In the genomic region with DNA sequence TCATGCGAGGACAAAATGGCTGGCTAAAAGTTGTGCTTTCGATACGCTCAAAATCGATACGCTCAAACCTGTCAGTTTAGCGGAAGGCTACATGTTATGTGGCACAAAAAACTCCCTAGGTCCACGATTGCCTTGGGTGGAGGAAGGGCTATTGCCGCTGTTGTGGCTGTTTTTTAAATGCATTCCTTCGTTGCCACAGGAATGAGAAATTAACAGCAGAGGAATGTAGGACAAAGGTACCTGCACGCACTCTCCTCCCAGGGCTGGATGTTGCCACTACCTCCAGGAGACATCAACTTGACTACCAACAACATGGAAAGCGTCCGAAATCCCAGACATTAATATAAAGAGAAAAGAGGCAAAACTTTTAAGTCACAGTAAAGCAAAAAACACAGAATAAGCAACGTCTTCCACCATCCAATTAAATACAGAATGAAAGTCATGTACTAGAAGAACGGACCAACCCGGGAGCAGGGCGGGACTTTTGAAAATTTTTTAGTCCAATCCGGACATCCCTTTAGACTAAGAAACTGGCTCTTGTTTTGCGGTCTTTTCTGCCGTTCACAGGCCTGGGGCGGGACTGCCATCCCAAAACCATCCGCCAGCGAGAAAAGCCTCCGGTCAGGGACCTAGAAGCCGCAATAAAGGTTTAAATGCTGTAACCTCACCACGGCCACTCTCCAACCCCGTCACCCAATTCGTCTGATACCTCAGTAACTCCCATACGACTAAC, we compare ENCODE assay signal across 1 cellular context.
A peak's percentile ranks its signal among the peaks of the same experiment; 100 is the strongest.
TF ChIP-seq lines count a peak whose summit lies in the region.

No MANE protein-coding gene starts in this region.

TF ChIP-seq in HEK293, 187 proteins besides CTCF, POLR2A, EP300 and RAD21 (continued from another document and continues in another):
- TF ChIP-seq, protein P1, sequence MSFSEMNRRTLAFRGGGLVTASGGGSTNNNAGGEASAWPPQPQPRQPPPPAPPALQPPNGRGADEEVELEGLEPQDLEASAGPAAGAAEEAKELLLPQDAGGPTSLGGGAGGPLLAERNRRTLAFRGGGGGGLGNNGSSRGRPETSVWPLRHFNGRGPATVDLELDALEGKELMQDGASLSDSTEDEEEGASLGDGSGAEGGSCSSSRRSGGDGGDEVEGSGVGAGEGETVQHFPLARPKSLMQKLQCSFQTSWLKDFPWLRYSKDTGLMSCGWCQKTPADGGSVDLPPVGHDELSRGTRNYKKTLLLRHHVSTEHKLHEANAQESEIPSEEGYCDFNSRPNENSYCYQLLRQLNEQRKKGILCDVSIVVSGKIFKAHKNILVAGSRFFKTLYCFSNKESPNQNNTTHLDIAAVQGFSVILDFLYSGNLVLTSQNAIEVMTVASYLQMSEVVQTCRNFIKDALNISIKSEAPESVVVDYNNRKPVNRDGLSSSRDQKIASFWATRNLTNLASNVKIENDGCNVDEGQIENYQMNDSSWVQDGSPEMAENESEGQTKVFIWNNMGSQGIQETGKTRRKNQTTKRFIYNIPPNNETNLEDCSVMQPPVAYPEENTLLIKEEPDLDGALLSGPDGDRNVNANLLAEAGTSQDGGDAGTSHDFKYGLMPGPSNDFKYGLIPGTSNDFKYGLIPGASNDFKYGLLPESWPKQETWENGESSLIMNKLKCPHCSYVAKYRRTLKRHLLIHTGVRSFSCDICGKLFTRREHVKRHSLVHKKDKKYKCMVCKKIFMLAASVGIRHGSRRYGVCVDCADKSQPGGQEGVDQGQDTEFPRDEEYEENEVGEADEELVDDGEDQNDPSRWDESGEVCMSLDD (tag by site-specific recombination; IDR thresholded peaks at IDR 0.05) = no peak
- TF ChIP-seq, protein P2, sequence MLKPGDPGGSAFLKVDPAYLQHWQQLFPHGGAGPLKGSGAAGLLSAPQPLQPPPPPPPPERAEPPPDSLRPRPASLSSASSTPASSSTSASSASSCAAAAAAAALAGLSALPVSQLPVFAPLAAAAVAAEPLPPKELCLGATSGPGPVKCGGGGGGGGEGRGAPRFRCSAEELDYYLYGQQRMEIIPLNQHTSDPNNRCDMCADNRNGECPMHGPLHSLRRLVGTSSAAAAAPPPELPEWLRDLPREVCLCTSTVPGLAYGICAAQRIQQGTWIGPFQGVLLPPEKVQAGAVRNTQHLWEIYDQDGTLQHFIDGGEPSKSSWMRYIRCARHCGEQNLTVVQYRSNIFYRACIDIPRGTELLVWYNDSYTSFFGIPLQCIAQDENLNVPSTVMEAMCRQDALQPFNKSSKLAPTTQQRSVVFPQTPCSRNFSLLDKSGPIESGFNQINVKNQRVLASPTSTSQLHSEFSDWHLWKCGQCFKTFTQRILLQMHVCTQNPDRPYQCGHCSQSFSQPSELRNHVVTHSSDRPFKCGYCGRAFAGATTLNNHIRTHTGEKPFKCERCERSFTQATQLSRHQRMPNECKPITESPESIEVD (tag by site-specific recombination; IDR thresholded peaks at IDR 0.05) = peak; percentile 60
- TF ChIP-seq BCL11B (tag by site-specific recombination; IDR thresholded peaks at IDR 0.05; ENCODE audit: low read depth) (peak; percentile 17; the same call in 1 of the 2 replicates), ZNF701 (tag by site-specific recombination; IDR thresholded peaks at IDR 0.05) (no peak), ZNF558 (tag by site-specific recombination; IDR thresholded peaks at IDR 0.05) (no peak), ZNF791 (tag by site-specific recombination; IDR thresholded peaks at IDR 0.05) (no peak), ZNF24 (tag by site-specific recombination; IDR thresholded peaks at IDR 0.05) (0 out of 2 replicates have a peak, but pooled peaks have one; percentile 24), ZNF600 (tag by site-specific recombination; IDR thresholded peaks at IDR 0.05) (peak; percentile 25; the same call in 1 of the 2 replicates), ZNF223 (tag by site-specific recombination; IDR thresholded peaks at IDR 0.05) (no peak), ZBTB1 (tag by site-specific recombination; IDR thresholded peaks at IDR 0.05) (no peak), ZBTB17 (tag by site-specific recombination; IDR thresholded peaks at IDR 0.05) (peak; percentile 92), REPIN1 (tag by site-specific recombination; IDR thresholded peaks at IDR 0.05; ENCODE audit: low read depth) (peak; percentile 81; the same call in 1 of the 2 replicates), ZNF239 (tag by site-specific recombination; IDR thresholded peaks at IDR 0.05) (no peak), BCL11A (tag by site-specific recombination; IDR thresholded peaks at IDR 0.05; ENCODE audit: low read depth) (no peak), GLIS1 (tag by site-specific recombination; IDR thresholded peaks at IDR 0.05) (0 out of 2 replicates have a peak, but pooled peaks have one; percentile 9), ZNF133 (tag by site-specific recombination; IDR thresholded peaks at IDR 0.05) (no peak), ZNF121 (tag by site-specific recombination; IDR thresholded peaks at IDR 0.05) (no peak), ZNF501 (tag by site-specific recombination; IDR thresholded peaks at IDR 0.05) (peak; percentile 10; the same call in 1 of the 2 replicates), ZNF561 (tag by site-specific recombination; IDR thresholded peaks at IDR 0.05; ENCODE audit: borderline replicate concordance) (no peak), ZNF335 (tag by site-specific recombination; conservative IDR thresholded peaks at IDR 0.05) (peak; percentile 62), SP2 (tag by site-specific recombination; IDR thresholded peaks at IDR 0.05) (peak; percentile 84), ZIC2 (tag by site-specific recombination; IDR thresholded peaks at IDR 0.05) (no peak), ZFP69B (tag by site-specific recombination; IDR thresholded peaks at IDR 0.05) (peak; percentile 24; the same call in 1 of the 2 replicates), ZNF521 (tag by site-specific recombination; IDR thresholded peaks at IDR 0.05) (no peak), ZNF76 (tag by site-specific recombination; IDR thresholded peaks at IDR 0.05; ENCODE audit: borderline replicate concordance, low read depth) (0 out of 2 replicates have a peak, but pooled peaks have one; percentile 31), ZSCAN30 (tag by site-specific recombination; IDR thresholded peaks at IDR 0.05) (no peak), ZNF140 (tag by site-specific recombination; IDR thresholded peaks at IDR 0.05) (no peak), ZBTB20 (tag by site-specific recombination; IDR thresholded peaks at IDR 0.05) (peak; percentile 34; the same call in 1 of the 2 replicates), KLF10 (tag by site-specific recombination; IDR thresholded peaks at IDR 0.05) (peak; percentile 25; the same call in 1 of the 2 replicates), ZNF433 (tag by site-specific recombination; IDR thresholded peaks at IDR 0.05; ENCODE audit: low read depth) (no peak)
- TF ChIP-seq, protein P3, sequence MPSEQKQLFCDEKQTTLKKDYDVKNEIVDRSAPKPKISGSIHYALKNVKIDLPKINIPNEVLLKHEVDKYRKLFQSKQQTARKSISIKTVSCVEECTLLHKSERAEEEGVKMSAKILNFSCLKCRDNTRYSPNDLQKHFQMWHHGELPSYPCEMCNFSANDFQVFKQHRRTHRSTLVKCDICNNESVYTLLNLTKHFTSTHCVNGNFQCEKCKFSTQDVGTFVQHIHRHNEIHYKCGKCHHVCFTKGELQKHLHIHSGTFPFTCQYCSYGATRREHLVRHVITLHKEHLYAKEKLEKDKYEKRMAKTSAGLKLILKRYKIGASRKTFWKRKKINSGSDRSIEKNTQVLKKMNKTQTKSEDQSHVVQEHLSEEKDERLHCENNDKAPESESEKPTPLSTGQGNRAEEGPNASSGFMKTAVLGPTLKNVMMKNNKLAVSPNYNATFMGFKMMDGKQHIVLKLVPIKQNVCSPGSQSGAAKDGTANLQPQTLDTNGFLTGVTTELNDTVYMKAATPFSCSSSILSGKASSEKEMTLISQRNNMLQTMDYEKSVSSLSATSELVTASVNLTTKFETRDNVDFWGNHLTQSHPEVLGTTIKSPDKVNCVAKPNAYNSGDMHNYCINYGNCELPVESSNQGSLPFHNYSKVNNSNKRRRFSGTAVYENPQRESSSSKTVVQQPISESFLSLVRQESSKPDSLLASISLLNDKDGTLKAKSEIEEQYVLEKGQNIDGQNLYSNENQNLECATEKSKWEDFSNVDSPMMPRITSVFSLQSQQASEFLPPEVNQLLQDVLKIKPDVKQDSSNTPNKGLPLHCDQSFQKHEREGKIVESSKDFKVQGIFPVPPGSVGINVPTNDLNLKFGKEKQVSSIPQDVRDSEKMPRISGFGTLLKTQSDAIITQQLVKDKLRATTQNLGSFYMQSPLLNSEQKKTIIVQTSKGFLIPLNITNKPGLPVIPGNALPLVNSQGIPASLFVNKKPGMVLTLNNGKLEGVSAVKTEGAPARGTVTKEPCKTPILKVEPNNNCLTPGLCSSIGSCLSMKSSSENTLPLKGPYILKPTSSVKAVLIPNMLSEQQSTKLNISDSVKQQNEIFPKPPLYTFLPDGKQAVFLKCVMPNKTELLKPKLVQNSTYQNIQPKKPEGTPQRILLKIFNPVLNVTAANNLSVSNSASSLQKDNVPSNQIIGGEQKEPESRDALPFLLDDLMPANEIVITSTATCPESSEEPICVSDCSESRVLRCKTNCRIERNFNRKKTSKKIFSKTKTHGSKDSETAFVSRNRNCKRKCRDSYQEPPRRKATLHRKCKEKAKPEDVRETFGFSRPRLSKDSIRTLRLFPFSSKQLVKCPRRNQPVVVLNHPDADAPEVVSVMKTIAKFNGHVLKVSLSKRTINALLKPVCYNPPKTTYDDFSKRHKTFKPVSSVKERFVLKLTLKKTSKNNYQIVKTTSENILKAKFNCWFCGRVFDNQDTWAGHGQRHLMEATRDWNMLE (tag by site-specific recombination; conservative IDR thresholded peaks at IDR 0.05; ENCODE audit: low read depth) = no peak; the same call in 1 of the 2 replicates
- TF ChIP-seq, protein P4, sequence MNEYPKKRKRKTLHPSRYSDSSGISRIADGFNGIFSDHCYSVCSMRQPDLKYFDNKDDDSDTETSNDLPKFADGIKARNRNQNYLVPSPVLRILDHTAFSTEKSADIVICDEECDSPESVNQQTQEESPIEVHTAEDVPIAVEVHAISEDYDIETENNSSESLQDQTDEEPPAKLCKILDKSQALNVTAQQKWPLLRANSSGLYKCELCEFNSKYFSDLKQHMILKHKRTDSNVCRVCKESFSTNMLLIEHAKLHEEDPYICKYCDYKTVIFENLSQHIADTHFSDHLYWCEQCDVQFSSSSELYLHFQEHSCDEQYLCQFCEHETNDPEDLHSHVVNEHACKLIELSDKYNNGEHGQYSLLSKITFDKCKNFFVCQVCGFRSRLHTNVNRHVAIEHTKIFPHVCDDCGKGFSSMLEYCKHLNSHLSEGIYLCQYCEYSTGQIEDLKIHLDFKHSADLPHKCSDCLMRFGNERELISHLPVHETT (tag by site-specific recombination; IDR thresholded peaks at IDR 0.05) = 0 out of 2 replicates have a peak, but pooled peaks have one; percentile 12
- TF ChIP-seq, protein P5, sequence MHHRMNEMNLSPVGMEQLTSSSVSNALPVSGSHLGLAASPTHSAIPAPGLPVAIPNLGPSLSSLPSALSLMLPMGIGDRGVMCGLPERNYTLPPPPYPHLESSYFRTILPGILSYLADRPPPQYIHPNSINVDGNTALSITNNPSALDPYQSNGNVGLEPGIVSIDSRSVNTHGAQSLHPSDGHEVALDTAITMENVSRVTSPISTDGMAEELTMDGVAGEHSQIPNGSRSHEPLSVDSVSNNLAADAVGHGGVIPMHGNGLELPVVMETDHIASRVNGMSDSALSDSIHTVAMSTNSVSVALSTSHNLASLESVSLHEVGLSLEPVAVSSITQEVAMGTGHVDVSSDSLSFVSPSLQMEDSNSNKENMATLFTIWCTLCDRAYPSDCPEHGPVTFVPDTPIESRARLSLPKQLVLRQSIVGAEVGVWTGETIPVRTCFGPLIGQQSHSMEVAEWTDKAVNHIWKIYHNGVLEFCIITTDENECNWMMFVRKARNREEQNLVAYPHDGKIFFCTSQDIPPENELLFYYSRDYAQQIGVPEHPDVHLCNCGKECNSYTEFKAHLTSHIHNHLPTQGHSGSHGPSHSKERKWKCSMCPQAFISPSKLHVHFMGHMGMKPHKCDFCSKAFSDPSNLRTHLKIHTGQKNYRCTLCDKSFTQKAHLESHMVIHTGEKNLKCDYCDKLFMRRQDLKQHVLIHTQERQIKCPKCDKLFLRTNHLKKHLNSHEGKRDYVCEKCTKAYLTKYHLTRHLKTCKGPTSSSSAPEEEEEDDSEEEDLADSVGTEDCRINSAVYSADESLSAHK (tag by site-specific recombination; IDR thresholded peaks at IDR 0.05) = no peak
- TF ChIP-seq, protein P6, sequence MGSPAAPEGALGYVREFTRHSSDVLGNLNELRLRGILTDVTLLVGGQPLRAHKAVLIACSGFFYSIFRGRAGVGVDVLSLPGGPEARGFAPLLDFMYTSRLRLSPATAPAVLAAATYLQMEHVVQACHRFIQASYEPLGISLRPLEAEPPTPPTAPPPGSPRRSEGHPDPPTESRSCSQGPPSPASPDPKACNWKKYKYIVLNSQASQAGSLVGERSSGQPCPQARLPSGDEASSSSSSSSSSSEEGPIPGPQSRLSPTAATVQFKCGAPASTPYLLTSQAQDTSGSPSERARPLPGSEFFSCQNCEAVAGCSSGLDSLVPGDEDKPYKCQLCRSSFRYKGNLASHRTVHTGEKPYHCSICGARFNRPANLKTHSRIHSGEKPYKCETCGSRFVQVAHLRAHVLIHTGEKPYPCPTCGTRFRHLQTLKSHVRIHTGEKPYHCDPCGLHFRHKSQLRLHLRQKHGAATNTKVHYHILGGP (tag by site-specific recombination; IDR thresholded peaks at IDR 0.05) = no peak
- TF ChIP-seq, protein P7, sequence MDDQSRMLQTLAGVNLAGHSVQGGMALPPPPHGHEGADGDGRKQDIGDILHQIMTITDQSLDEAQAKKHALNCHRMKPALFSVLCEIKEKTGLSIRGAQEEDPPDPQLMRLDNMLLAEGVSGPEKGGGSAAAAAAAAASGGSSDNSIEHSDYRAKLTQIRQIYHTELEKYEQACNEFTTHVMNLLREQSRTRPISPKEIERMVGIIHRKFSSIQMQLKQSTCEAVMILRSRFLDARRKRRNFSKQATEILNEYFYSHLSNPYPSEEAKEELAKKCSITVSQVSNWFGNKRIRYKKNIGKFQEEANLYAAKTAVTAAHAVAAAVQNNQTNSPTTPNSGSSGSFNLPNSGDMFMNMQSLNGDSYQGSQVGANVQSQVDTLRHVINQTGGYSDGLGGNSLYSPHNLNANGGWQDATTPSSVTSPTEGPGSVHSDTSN (CRISPR knock-in tag; IDR thresholded peaks at IDR 0.05) = no peak
- TF ChIP-seq, protein P8, sequence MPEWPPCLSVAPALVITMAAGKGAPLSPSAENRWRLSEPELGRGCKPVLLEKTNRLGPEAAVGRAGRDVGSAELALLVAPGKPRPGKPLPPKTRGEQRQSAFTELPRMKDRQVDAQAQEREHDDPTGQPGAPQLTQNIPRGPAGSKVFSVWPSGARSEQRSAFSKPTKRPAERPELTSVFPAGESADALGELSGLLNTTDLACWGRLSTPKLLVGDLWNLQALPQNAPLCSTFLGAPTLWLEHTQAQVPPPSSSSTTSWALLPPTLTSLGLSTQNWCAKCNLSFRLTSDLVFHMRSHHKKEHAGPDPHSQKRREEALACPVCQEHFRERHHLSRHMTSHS (tag by site-specific recombination; IDR thresholded peaks at IDR 0.05) = no peak
- TF ChIP-seq, protein P9, sequence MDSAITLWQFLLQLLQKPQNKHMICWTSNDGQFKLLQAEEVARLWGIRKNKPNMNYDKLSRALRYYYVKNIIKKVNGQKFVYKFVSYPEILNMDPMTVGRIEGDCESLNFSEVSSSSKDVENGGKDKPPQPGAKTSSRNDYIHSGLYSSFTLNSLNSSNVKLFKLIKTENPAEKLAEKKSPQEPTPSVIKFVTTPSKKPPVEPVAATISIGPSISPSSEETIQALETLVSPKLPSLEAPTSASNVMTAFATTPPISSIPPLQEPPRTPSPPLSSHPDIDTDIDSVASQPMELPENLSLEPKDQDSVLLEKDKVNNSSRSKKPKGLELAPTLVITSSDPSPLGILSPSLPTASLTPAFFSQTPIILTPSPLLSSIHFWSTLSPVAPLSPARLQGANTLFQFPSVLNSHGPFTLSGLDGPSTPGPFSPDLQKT (IDR thresholded peaks at IDR 0.05; ENCODE audit: borderline replicate concordance, low read depth, low read length) = no peak; the same call in 1 of the 2 replicates
- TF ChIP-seq, protein P10, sequence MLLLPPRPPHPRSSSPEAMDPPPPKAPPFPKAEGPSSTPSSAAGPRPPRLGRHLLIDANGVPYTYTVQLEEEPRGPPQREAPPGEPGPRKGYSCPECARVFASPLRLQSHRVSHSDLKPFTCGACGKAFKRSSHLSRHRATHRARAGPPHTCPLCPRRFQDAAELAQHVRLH (tag by site-specific recombination; IDR thresholded peaks at IDR 0.05) = peak; percentile 16; the same call in 1 of the 2 replicates
